ENCODE assay signal across 8 cellular contexts in genomic region chr12:9284197-9284596, GRCh38.
DNase-seq lines count a peak whose midpoint lies in the region; ATAC-seq and TF ChIP-seq lines count a peak whose summit lies in the region.
"Not testable (repeated sequence)": the region's sequence is repeated elsewhere in the genome, so short reads cannot be mapped to it uniquely, and the experiment has no call there.

No MANE protein-coding gene starts in this region.

- H3K9me3 Mint-ChIP-seq in CD8-positive, alpha-beta T cell; activated naive CD4-positive, alpha-beta T cell treated with anti-CD3 and anti-CD28 coated beads, Interleukin-2, amount 10 ng/mL, durations not matched to agents 7 days and 5 days: not testable (repeated sequence)

- TF ChIP-seq CTCF in CD8-positive, alpha-beta T cell (IDR thresholded peaks at IDR 0.05); Panc1 (IDR thresholded peaks at IDR 0.05); esophagus muscularis mucosa (IDR thresholded peaks at IDR 0.05); lower lobe of right lung (IDR thresholded peaks at IDR 0.05); spleen (IDR thresholded peaks at IDR 0.05 in 8 of 11, conservative IDR thresholded peaks at IDR 0.05 in 3 of 11): not testable (repeated sequence)

- peak in 1 of 7 experiments; percentile 19 for DNase-seq in CD8-positive, alpha-beta T cell
- DNase-seq in Panc1 (ENCODE audit: low read depth, low spot score); activated naive CD4-positive, alpha-beta T cell treated with anti-CD3 and anti-CD28 coated beads, Interleukin-2, amount 10 ng/mL, durations not matched to agents 7 days and 5 days; esophagus muscularis mucosa (ENCODE audit: extremely low spot score): not testable (repeated sequence)
- DNase-seq in lower lobe of right lung = peak; percentile 53
- peak; percentile 64 for DNase-seq in spleen

- TF ChIP-seq EP300 in esophagus muscularis mucosa (IDR thresholded peaks at IDR 0.05) = not testable (repeated sequence)

- not testable (repeated sequence) for H3K36me3 Mint-ChIP-seq in CD8-positive, alpha-beta T cell; activated naive CD4-positive, alpha-beta T cell treated with anti-CD3 and anti-CD28 coated beads, Interleukin-2, amount 10 ng/mL, durations not matched to agents 7 days and 5 days

- H3K27me3 Mint-ChIP-seq in CD8-positive, alpha-beta T cell (ENCODE audit: low read depth); activated naive CD4-positive, alpha-beta T cell treated with anti-CD3 and anti-CD28 coated beads, Interleukin-2, amount 10 ng/mL, durations not matched to agents 7 days and 5 days: not testable (repeated sequence)

- not testable (repeated sequence) for H3K4me1 ChIP-seq in CD8-positive, alpha-beta T cell (ENCODE audit: insufficient read depth, low read length); Panc1 (ENCODE audit: control insufficient read depth, insufficient read depth, low read length); esophagus muscularis mucosa; lower lobe of right lung
- H3K4me1 ChIP-seq in spleen = peaks cover 0 to 11% (median 5%) of the 10 kb centered on the region in 6 donors

- no CpG with 5 or more reads among the region's 14 CpGs for WGBS in esophagus muscularis mucosa
- WGBS in spleen, 5 donors = 0 to 1% methylated on average over 11 to 12 of the region's 14 CpGs; no CpG with 5 or more reads in 3 of the 5 donors

- in situ Hi-C loops in Panc1 (cut with HindIII; ENCODE audit: low pct_unique_long_range_greater_than_20kb, low sequenced_read_pairs) = not testable (repeated sequence)

- not testable (repeated sequence) for H3K9me3 ChIP-seq in CD8-positive, alpha-beta T cell (ENCODE audit: low read length); Panc1 (ENCODE audit: control insufficient read depth, insufficient read depth, low read depth, low read length); esophagus muscularis mucosa; lower lobe of right lung; spleen

- not testable (repeated sequence) for TF ChIP-seq POLR2A in esophagus muscularis mucosa (IDR thresholded peaks at IDR 0.05; ENCODE audit: low read depth); spleen (IDR thresholded peaks at IDR 0.05)

- H3K4me3 ChIP-seq in CD8-positive, alpha-beta T cell (ENCODE audit: low read depth, low read length) = peak overlapping the region; percentile 19
- H3K4me3 ChIP-seq in Panc1 (ENCODE audit: low read depth in 2 of 2, low read length in 2 of 2) (peak overlapping the region; percentile 51 to 63), esophagus muscularis mucosa (peak overlapping the region; percentile 52 to 66 (median 53)), lower lobe of right lung (peak overlapping the region; percentile 63), spleen (peak overlapping the region in 6 of 8 donors; percentile 45 to 74 (median 60))

- not testable (repeated sequence) for H3K36me3 ChIP-seq in CD8-positive, alpha-beta T cell (ENCODE audit: insufficient read depth, low read length); Panc1 (ENCODE audit: control insufficient read depth, insufficient read depth, low read length); esophagus muscularis mucosa; lower lobe of right lung; spleen

- peak overlapping the region; percentile 72 for H3K27ac Mint-ChIP-seq in CD8-positive, alpha-beta T cell
- peak overlapping the region; percentile 96 for H3K27ac Mint-ChIP-seq in activated naive CD4-positive, alpha-beta T cell treated with anti-CD3 and anti-CD28 coated beads, Interleukin-2, amount 10 ng/mL, durations not matched to agents 7 days and 5 days

- CTCF ChIA-PET in CD8-positive, alpha-beta T cell (lab: Charles Lee); Panc1 (lab: Charles Lee); activated naive CD4-positive, alpha-beta T cell treated with anti-CD3 and anti-CD28 coated beads, Interleukin-2, amount 10 ng/mL, durations not matched to agents 7 days and 5 days (lab: Charles Lee): not testable (repeated sequence)

- peak; percentile 41 for ATAC-seq in CD8-positive, alpha-beta T cell
- ATAC-seq in GM21381 (IDR thresholded peaks at IDR 0.05; ENCODE audit: unreplicated experiment) = peak; percentile 32
- peak; percentile 40 for ATAC-seq in HG03196 (IDR thresholded peaks at IDR 0.05; ENCODE audit: unreplicated experiment)
- ATAC-seq in Panc1 = peak; percentile 71
- peak; percentile 39 to 75 for ATAC-seq in lower lobe of right lung

- H3K27ac ChIP-seq in CD8-positive, alpha-beta T cell (ENCODE audit: low read depth, low read length) = peak overlapping the region; percentile 33
- H3K27ac ChIP-seq in Panc1 (ENCODE audit: low read length) (peak overlapping the region; percentile 54), esophagus muscularis mucosa (replicated peaks in 1 of 4) (peak overlapping the region; percentile 49 to 81 (median 68)), lower lobe of right lung (peak overlapping the region; percentile 77), spleen (peak overlapping the region in 6 of 8 donors; percentile 63 to 86 (median 80))

- peak overlapping the region; percentile 94 for H3K4me3 Mint-ChIP-seq in CD8-positive, alpha-beta T cell
- peak overlapping the region; percentile 97 for H3K4me3 Mint-ChIP-seq in activated naive CD4-positive, alpha-beta T cell treated with anti-CD3 and anti-CD28 coated beads, Interleukin-2, amount 10 ng/mL, durations not matched to agents 7 days and 5 days

- not testable (repeated sequence) for H3K4me1 Mint-ChIP-seq in CD8-positive, alpha-beta T cell (ENCODE audit: low read depth)
- H3K4me1 Mint-ChIP-seq in activated naive CD4-positive, alpha-beta T cell treated with anti-CD3 and anti-CD28 coated beads, Interleukin-2, amount 10 ng/mL, durations not matched to agents 7 days and 5 days = peaks cover 12% of the 10 kb centered on the region

- not testable (repeated sequence) for H3K27me3 ChIP-seq in CD8-positive, alpha-beta T cell (ENCODE audit: insufficient read depth, low read length); Panc1 (ENCODE audit: control insufficient read depth, insufficient read depth, low read length); esophagus muscularis mucosa; lower lobe of right lung (ENCODE audit: low read depth); spleen (replicated peaks in 1 of 7)

- BruUV-seq in Panc1 (replicated peaks; lab: Mats Ljungman, UMichigan) = not testable (repeated sequence)

- intact Hi-C loops in CD8-positive, alpha-beta T cell (cut with DNase I, micrococcal nuclease) = loop anchor here in 1 of 2 experiments (5.0 kb wide), 1 partner anchor 337 kb away; the partner anchor contains the start of gene M6PR
- intact Hi-C loops in Panc1 (cut with micrococcal nuclease; ENCODE audit: unreplicated experiment); esophagus muscularis mucosa (cut with DNase I); lower lobe of right lung (cut with DNase I); spleen (cut with DNase I; ENCODE audit: low total_unique reads): not testable (repeated sequence)

- POLR2A ChIA-PET in CD8-positive, alpha-beta T cell (lab: Charles Lee); Panc1 (lab: Charles Lee): not testable (repeated sequence)
